ENCODE assay signal across 8 cellular contexts in genomic region chr12:47838286-47838931, GRCh38. TPM values are rescaled to one million over a fixed set of nuclear protein-coding genes. Genes with fewer than 3 reads are reported as not detected.
DNase-seq lines count a peak whose midpoint lies in the region; ATAC-seq, FAIRE-seq and TF ChIP-seq lines count a peak whose summit lies in the region.

No MANE protein-coding gene starts in this region.

- no peak overlapping the region for H3K27ac Mint-ChIP-seq in activated CD4-positive, alpha-beta memory T cell treated with anti-CD3 and anti-CD28 coated beads, Interleukin-2, amount 10 ng/mL, durations not matched to agents 7 days and 5 days
- no peak overlapping the region for H3K27ac Mint-ChIP-seq in progenitor cell of endocrine pancreas

- TF ChIP-seq RAD21 in Ishikawa (IDR thresholded peaks at IDR 0.05; ENCODE audit: low read depth), result peak; percentile 86

- no peaks in the 10 kb centered on the region for H3K9me3 Mint-ChIP-seq in activated CD4-positive, alpha-beta memory T cell treated with anti-CD3 and anti-CD28 coated beads, Interleukin-2, amount 10 ng/mL, durations not matched to agents 7 days and 5 days
- H3K9me3 Mint-ChIP-seq in progenitor cell of endocrine pancreas (ENCODE audit: low read depth), result no peaks in the 10 kb centered on the region

- no peak for TF ChIP-seq POLR2A in gastroesophageal sphincter (IDR thresholded peaks at IDR 0.05)

- ATAC-seq in gastroesophageal sphincter (no peak), GM19351 (IDR thresholded peaks at IDR 0.05; ENCODE audit: unreplicated experiment) (no peak), GM18517 (IDR thresholded peaks at IDR 0.05; ENCODE audit: unreplicated experiment) (no peak), GM21529 (IDR thresholded peaks at IDR 0.05; ENCODE audit: unreplicated experiment) (no peak)

- no peaks in the 10 kb centered on the region for H3K36me3 ChIP-seq in gastroesophageal sphincter

- H3K4me1 Mint-ChIP-seq in activated CD4-positive, alpha-beta memory T cell treated with anti-CD3 and anti-CD28 coated beads, Interleukin-2, amount 10 ng/mL, durations not matched to agents 7 days and 5 days, result peaks cover 53% of the 10 kb centered on the region
- H3K4me1 Mint-ChIP-seq in progenitor cell of endocrine pancreas (ENCODE audit: low read depth), result peaks cover 22% of the 10 kb centered on the region

- H3K27me3 Mint-ChIP-seq in activated CD4-positive, alpha-beta memory T cell treated with anti-CD3 and anti-CD28 coated beads, Interleukin-2, amount 10 ng/mL, durations not matched to agents 7 days and 5 days, result no peaks in the 10 kb centered on the region
- peaks cover 4% of the 10 kb centered on the region for H3K27me3 Mint-ChIP-seq in progenitor cell of endocrine pancreas

- no peaks in the 10 kb centered on the region for H3K27me3 ChIP-seq in gastroesophageal sphincter

- H3K36me3 Mint-ChIP-seq in activated CD4-positive, alpha-beta memory T cell treated with anti-CD3 and anti-CD28 coated beads, Interleukin-2, amount 10 ng/mL, durations not matched to agents 7 days and 5 days (ENCODE audit: low read depth), result peaks cover 10% of the 10 kb centered on the region
- H3K36me3 Mint-ChIP-seq in progenitor cell of endocrine pancreas (ENCODE audit: insufficient read depth), result no peaks in the 10 kb centered on the region

- CTCF ChIA-PET in activated CD4-positive, alpha-beta memory T cell treated with anti-CD3 and anti-CD28 coated beads, Interleukin-2, amount 10 ng/mL, durations not matched to agents 7 days and 5 days (lab: Charles Lee), result interaction anchor here (0.6 to 20.9 kb wide), 34 partner anchors 9 to 1299 kb away, joined by 3 to 578 read pairs (median 6); partner anchors contain the start of genes ASB8, HDAC7, RPAP3 and SLC48A1

- no peak for DNase-seq in D721Med (ENCODE audit: insufficient read length, low spot score)
- DNase-seq in activated CD4-positive, alpha-beta memory T cell treated with anti-CD3 and anti-CD28 coated beads, Interleukin-2, amount 10 ng/mL, durations not matched to agents 7 days and 5 days, result peak; percentile 46
- DNase-seq in progenitor cell of endocrine pancreas (ENCODE audit: low spot score, unreplicated experiment), result no peak

- TF ChIP-seq CTCF in D721Med (IDR thresholded peaks at IDR 0.05; ENCODE audit: insufficient read depth, missing control alignments), result peak; percentile 37
- TF ChIP-seq CTCF in gastroesophageal sphincter (IDR thresholded peaks at IDR 0.05), result peak in 3 of 4 experiments; percentile 30 to 85 (median 50)
- peak; percentile 54 for TF ChIP-seq CTCF in progenitor cell of endocrine pancreas (IDR thresholded peaks at IDR 0.05; ENCODE audit: unreplicated experiment)

- TF ChIP-seq EP300 in Ishikawa (IDR thresholded peaks at IDR 0.05; ENCODE audit: borderline replicate concordance) (no peak), gastroesophageal sphincter (IDR thresholded peaks at IDR 0.05) (no peak)

- FAIRE-seq in D721Med (lab: Jason Lieb, UNC), result no peak

- peaks cover 0 to 28% (median 2%) of the 10 kb centered on the region in 3 donors for H3K4me1 ChIP-seq in gastroesophageal sphincter

- no peak overlapping the region for H3K4me3 ChIP-seq in gastroesophageal sphincter

- H3K9me3 ChIP-seq in gastroesophageal sphincter, result no peaks in the 10 kb centered on the region

- WGBS in gastroesophageal sphincter (ENCODE audit: low coverage in 1 of 2), 2 donors, result 6 to 20% methylated on average over 3 of the region's 10 CpGs

- POLR2A ChIA-PET in activated CD4-positive, alpha-beta memory T cell treated with anti-CD3 and anti-CD28 coated beads, Interleukin-2, amount 10 ng/mL, durations not matched to agents 7 days and 5 days (lab: Charles Lee), result interaction anchor here (0.9 to 19.3 kb wide), 12 partner anchors 11 to 123 kb away, joined by 3 to 1018 read pairs (median 8); partner anchors contain the start of genes HDAC7 and SLC48A1

- H3K4me3 Mint-ChIP-seq in activated CD4-positive, alpha-beta memory T cell treated with anti-CD3 and anti-CD28 coated beads, Interleukin-2, amount 10 ng/mL, durations not matched to agents 7 days and 5 days, result no peak overlapping the region
- no peak overlapping the region for H3K4me3 Mint-ChIP-seq in progenitor cell of endocrine pancreas (ENCODE audit: low read depth)

- peak overlapping the region in 2 of 4 donors; percentile 43 to 60 for H3K27ac ChIP-seq in gastroesophageal sphincter

TF ChIP-seq in Ishikawa, 13 proteins besides CTCF, POLR2A, EP300 and RAD21:
- no peak for TF ChIP-seq TCF12 (IDR thresholded peaks at IDR 0.05; ENCODE audit: low read depth)
- TF ChIP-seq EGR1 (IDR thresholded peaks at IDR 0.05), result no peak

RNA-seq across cellular contexts. Expression of gene HDAC7, which starts 18.7 kb away (rescaled TPM):
- 100 to 1,000 TPM; 315 to 328 TPM for total RNA-seq in activated CD4-positive, alpha-beta memory T cell treated with anti-CD3 and anti-CD28 coated beads, Interleukin-2, amount 10 ng/mL, durations not matched to agents 7 days and 5 days
- 10 to 100 TPM; 55.9 to 96.5 (median 59.4) TPM for total RNA-seq in gastroesophageal sphincter
- 80.0 and 81.0 TPM in 2 replicates for total RNA-seq in progenitor cell of endocrine pancreas
